1 cellular context compared by ENCODE assay signal in the genomic region with DNA sequence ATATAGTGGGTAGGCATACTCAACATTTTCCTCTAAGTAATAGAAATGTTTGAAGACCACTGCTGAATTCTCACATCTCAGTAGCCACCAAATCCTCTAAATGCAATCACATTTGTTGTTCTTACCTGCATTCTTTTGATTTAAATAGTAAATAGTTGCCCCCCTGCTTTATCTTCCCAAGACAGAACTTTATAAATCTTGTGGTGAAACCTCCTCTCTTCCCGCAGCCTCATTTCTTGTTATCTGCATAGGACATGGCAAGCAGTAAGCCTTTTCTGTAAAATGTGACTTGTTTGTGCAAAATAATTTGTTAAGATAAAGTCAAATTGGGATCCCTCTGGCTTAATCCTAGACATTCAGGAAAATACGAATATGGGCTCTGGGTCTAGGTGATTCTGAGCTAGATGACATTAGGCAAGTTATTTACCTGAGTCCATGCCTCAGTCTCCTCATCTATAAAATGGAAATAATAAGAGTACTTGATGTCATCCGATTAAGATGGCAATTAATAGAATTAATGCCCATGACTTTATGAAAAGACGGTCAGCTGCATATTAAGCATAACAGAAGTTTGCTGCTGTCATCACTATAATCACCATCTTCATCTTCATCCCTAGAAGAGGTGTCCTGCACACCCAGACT.
TF ChIP-seq lines count a peak whose summit lies in the region.

No MANE protein-coding gene starts in this region.

TF ChIP-seq in K562, 482 proteins besides CTCF, POLR2A, EP300 and RAD21 (continued from another document and continues in another):
- TF ChIP-seq, protein P1, sequence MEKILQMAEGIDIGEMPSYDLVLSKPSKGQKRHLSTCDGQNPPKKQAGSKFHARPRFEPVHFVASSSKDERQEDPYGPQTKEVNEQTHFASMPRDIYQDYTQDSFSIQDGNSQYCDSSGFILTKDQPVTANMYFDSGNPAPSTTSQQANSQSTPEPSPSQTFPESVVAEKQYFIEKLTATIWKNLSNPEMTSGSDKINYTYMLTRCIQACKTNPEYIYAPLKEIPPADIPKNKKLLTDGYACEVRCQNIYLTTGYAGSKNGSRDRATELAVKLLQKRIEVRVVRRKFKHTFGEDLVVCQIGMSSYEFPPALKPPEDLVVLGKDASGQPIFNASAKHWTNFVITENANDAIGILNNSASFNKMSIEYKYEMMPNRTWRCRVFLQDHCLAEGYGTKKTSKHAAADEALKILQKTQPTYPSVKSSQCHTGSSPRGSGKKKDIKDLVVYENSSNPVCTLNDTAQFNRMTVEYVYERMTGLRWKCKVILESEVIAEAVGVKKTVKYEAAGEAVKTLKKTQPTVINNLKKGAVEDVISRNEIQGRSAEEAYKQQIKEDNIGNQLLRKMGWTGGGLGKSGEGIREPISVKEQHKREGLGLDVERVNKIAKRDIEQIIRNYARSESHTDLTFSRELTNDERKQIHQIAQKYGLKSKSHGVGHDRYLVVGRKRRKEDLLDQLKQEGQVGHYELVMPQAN (IDR thresholded peaks at IDR 0.05; ENCODE audit: borderline replicate concordance) = no peak
- TF ChIP-seq YY1 (IDR thresholded peaks at IDR 0.05; ENCODE audit: borderline replicate concordance in 1 of 3, control insufficient read depth in 1 of 3, extremely low read depth in 1 of 3, insufficient read depth in 3 of 3, insufficient read length in 1 of 3, insufficient replicate concordance in 2 of 3, low read depth in 1 of 3, low read length in 2 of 3) (no peak), SMAD1 (IDR thresholded peaks at IDR 0.05; ENCODE audit: low read depth, low read length, partially characterized antibody) (no peak), NONO (IDR thresholded peaks at IDR 0.05; ENCODE audit: low read depth in 2 of 2, low read length in 1 of 2) (no peak), CREBBP (IDR thresholded peaks at IDR 0.05; ENCODE audit: low read depth, low read length) (no peak), SNIP1 (IDR thresholded peaks at IDR 0.05; ENCODE audit: low read depth) (no peak), ZSCAN29 (IDR thresholded peaks at IDR 0.05) (no peak), PTRF (tag; IDR thresholded peaks at IDR 0.05) (no peak), TAL1 (IDR thresholded peaks at IDR 0.05) (peak; percentile 83), PHB (CRISPR knock-in tag; IDR thresholded peaks at IDR 0.05) (no peak), EWSR1 (IDR thresholded peaks at IDR 0.05; ENCODE audit: borderline replicate concordance, low read depth, partially characterized antibody) (no peak), ZNF384 (IDR thresholded peaks at IDR 0.05; ENCODE audit: low read depth, low read length) (no peak), KHSRP (IDR thresholded peaks at IDR 0.05) (no peak), NFXL1 (CRISPR knock-in tag; IDR thresholded peaks at IDR 0.05) (no peak), KLF16 (IDR thresholded peaks at IDR 0.05) (peak; percentile 60), RBM25 (IDR thresholded peaks at IDR 0.05; ENCODE audit: low read depth, low read length, severe bottlenecking) (peak; percentile 90), DDX20 (tag; IDR thresholded peaks at IDR 0.05; ENCODE audit: low read depth) (no peak), ZNF239 (CRISPR knock-in tag; IDR thresholded peaks at IDR 0.05) (no peak), ZNF57 (CRISPR knock-in tag; IDR thresholded peaks at IDR 0.05) (no peak), ZNF589 (CRISPR knock-in tag; IDR thresholded peaks at IDR 0.05; ENCODE audit: low read depth) (no peak), FOXA1 (IDR thresholded peaks at IDR 0.05; ENCODE audit: borderline replicate concordance) (no peak), ZNF274 (IDR thresholded peaks at IDR 0.05; ENCODE audit: borderline replicate concordance, low read depth, low read length) (no peak), GTF2F1 (IDR thresholded peaks at IDR 0.05; ENCODE audit: low read depth, low read length) (no peak), HOXB6 (CRISPR knock-in tag; IDR thresholded peaks at IDR 0.05; ENCODE audit: borderline replicate concordance) (no peak), POLR2AphosphoS5 (IDR thresholded peaks at IDR 0.05; ENCODE audit: control insufficient read depth, insufficient read depth, low read depth, low read length) (0 out of 2 replicates have a peak, but pooled peaks have one; percentile 24), SRSF3 (IDR thresholded peaks at IDR 0.05; ENCODE audit: insufficient read depth, low read length) (no peak), CSDE1 (IDR thresholded peaks at IDR 0.05) (no peak), KLF1 (tag; IDR thresholded peaks at IDR 0.05) (no peak), ZBTB17 (CRISPR knock-in tag; IDR thresholded peaks at IDR 0.05) (no peak), RCOR1 (IDR thresholded peaks at IDR 0.05; ENCODE audit: borderline replicate concordance in 1 of 2, low read depth in 2 of 2, low read length in 2 of 2) (peak in 1 of 2 experiments; percentile 80; a peak in 2 of 4 replicates)
- TF ChIP-seq, protein P2, sequence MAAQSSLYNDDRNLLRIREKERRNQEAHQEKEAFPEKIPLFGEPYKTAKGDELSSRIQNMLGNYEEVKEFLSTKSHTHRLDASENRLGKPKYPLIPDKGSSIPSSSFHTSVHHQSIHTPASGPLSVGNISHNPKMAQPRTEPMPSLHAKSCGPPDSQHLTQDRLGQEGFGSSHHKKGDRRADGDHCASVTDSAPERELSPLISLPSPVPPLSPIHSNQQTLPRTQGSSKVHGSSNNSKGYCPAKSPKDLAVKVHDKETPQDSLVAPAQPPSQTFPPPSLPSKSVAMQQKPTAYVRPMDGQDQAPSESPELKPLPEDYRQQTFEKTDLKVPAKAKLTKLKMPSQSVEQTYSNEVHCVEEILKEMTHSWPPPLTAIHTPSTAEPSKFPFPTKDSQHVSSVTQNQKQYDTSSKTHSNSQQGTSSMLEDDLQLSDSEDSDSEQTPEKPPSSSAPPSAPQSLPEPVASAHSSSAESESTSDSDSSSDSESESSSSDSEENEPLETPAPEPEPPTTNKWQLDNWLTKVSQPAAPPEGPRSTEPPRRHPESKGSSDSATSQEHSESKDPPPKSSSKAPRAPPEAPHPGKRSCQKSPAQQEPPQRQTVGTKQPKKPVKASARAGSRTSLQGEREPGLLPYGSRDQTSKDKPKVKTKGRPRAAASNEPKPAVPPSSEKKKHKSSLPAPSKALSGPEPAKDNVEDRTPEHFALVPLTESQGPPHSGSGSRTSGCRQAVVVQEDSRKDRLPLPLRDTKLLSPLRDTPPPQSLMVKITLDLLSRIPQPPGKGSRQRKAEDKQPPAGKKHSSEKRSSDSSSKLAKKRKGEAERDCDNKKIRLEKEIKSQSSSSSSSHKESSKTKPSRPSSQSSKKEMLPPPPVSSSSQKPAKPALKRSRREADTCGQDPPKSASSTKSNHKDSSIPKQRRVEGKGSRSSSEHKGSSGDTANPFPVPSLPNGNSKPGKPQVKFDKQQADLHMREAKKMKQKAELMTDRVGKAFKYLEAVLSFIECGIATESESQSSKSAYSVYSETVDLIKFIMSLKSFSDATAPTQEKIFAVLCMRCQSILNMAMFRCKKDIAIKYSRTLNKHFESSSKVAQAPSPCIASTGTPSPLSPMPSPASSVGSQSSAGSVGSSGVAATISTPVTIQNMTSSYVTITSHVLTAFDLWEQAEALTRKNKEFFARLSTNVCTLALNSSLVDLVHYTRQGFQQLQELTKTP (IDR thresholded peaks at IDR 0.05; ENCODE audit: low read depth in 1 of 2, partially characterized antibody in 2 of 2) = no peak
- TF ChIP-seq, protein P3, sequence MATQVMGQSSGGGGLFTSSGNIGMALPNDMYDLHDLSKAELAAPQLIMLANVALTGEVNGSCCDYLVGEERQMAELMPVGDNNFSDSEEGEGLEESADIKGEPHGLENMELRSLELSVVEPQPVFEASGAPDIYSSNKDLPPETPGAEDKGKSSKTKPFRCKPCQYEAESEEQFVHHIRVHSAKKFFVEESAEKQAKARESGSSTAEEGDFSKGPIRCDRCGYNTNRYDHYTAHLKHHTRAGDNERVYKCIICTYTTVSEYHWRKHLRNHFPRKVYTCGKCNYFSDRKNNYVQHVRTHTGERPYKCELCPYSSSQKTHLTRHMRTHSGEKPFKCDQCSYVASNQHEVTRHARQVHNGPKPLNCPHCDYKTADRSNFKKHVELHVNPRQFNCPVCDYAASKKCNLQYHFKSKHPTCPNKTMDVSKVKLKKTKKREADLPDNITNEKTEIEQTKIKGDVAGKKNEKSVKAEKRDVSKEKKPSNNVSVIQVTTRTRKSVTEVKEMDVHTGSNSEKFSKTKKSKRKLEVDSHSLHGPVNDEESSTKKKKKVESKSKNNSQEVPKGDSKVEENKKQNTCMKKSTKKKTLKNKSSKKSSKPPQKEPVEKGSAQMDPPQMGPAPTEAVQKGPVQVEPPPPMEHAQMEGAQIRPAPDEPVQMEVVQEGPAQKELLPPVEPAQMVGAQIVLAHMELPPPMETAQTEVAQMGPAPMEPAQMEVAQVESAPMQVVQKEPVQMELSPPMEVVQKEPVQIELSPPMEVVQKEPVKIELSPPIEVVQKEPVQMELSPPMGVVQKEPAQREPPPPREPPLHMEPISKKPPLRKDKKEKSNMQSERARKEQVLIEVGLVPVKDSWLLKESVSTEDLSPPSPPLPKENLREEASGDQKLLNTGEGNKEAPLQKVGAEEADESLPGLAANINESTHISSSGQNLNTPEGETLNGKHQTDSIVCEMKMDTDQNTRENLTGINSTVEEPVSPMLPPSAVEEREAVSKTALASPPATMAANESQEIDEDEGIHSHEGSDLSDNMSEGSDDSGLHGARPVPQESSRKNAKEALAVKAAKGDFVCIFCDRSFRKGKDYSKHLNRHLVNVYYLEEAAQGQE (CRISPR knock-in tag; IDR thresholded peaks at IDR 0.05; ENCODE audit: low read depth) = no peak
- TF ChIP-seq, protein P4, sequence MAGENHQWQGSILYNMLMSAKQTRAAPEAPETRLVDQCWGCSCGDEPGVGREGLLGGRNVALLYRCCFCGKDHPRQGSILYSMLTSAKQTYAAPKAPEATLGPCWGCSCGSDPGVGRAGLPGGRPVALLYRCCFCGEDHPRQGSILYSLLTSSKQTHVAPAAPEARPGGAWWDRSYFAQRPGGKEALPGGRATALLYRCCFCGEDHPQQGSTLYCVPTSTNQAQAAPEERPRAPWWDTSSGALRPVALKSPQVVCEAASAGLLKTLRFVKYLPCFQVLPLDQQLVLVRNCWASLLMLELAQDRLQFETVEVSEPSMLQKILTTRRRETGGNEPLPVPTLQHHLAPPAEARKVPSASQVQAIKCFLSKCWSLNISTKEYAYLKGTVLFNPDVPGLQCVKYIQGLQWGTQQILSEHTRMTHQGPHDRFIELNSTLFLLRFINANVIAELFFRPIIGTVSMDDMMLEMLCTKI (IDR thresholded peaks at IDR 0.05; ENCODE audit: partially characterized antibody) = no peak
- TF ChIP-seq, protein P5, sequence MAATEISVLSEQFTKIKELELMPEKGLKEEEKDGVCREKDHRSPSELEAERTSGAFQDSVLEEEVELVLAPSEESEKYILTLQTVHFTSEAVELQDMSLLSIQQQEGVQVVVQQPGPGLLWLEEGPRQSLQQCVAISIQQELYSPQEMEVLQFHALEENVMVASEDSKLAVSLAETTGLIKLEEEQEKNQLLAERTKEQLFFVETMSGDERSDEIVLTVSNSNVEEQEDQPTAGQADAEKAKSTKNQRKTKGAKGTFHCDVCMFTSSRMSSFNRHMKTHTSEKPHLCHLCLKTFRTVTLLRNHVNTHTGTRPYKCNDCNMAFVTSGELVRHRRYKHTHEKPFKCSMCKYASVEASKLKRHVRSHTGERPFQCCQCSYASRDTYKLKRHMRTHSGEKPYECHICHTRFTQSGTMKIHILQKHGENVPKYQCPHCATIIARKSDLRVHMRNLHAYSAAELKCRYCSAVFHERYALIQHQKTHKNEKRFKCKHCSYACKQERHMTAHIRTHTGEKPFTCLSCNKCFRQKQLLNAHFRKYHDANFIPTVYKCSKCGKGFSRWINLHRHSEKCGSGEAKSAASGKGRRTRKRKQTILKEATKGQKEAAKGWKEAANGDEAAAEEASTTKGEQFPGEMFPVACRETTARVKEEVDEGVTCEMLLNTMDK (IDR thresholded peaks at IDR 0.05; ENCODE audit: borderline replicate concordance, insufficient read depth, low read depth, low read length, poor library complexity, severe bottlenecking) = no peak
- TF ChIP-seq, protein P6, sequence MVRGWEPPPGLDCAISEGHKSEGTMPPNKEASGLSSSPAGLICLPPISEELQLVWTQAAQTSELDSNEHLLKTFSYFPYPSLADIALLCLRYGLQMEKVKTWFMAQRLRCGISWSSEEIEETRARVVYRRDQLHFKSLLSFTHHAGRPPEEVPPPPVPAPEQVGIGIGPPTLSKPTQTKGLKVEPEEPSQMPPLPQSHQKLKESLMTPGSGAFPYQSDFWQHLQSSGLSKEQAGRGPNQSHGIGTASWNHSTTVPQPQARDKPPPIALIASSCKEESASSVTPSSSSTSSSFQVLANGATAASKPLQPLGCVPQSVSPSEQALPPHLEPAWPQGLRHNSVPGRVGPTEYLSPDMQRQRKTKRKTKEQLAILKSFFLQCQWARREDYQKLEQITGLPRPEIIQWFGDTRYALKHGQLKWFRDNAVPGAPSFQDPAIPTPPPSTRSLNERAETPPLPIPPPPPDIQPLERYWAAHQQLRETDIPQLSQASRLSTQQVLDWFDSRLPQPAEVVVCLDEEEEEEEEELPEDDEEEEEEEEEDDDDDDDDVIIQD (CRISPR knock-in tag; IDR thresholded peaks at IDR 0.05) = no peak
- TF ChIP-seq, protein P7, sequence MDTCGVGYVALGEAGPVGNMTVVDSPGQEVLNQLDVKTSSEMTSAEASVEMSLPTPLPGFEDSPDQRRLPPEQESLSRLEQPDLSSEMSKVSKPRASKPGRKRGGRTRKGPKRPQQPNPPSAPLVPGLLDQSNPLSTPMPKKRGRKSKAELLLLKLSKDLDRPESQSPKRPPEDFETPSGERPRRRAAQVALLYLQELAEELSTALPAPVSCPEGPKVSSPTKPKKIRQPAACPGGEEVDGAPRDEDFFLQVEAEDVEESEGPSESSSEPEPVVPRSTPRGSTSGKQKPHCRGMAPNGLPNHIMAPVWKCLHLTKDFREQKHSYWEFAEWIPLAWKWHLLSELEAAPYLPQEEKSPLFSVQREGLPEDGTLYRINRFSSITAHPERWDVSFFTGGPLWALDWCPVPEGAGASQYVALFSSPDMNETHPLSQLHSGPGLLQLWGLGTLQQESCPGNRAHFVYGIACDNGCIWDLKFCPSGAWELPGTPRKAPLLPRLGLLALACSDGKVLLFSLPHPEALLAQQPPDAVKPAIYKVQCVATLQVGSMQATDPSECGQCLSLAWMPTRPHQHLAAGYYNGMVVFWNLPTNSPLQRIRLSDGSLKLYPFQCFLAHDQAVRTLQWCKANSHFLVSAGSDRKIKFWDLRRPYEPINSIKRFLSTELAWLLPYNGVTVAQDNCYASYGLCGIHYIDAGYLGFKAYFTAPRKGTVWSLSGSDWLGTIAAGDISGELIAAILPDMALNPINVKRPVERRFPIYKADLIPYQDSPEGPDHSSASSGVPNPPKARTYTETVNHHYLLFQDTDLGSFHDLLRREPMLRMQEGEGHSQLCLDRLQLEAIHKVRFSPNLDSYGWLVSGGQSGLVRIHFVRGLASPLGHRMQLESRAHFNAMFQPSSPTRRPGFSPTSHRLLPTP (IDR thresholded peaks at IDR 0.05; ENCODE audit: borderline replicate concordance, extremely low read depth, insufficient read length) = no peak
- TF ChIP-seq, protein P8, sequence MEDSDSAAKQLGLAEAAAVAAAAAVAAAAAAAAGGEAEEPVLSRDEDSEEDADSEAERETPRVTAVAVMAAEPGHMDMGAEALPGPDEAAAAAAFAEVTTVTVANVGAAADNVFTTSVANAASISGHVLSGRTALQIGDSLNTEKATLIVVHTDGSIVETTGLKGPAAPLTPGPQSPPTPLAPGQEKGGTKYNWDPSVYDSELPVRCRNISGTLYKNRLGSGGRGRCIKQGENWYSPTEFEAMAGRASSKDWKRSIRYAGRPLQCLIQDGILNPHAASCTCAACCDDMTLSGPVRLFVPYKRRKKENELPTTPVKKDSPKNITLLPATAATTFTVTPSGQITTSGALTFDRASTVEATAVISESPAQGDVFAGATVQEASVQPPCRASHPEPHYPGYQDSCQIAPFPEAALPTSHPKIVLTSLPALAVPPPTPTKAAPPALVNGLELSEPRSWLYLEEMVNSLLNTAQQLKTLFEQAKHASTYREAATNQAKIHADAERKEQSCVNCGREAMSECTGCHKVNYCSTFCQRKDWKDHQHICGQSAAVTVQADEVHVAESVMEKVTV (CRISPR knock-in tag; IDR thresholded peaks at IDR 0.05) = 0 out of 2 replicates have a peak, but pooled peaks have one; percentile 8
